Comparison of ENCODE assay signal across 8 cellular contexts in the genomic region with DNA sequence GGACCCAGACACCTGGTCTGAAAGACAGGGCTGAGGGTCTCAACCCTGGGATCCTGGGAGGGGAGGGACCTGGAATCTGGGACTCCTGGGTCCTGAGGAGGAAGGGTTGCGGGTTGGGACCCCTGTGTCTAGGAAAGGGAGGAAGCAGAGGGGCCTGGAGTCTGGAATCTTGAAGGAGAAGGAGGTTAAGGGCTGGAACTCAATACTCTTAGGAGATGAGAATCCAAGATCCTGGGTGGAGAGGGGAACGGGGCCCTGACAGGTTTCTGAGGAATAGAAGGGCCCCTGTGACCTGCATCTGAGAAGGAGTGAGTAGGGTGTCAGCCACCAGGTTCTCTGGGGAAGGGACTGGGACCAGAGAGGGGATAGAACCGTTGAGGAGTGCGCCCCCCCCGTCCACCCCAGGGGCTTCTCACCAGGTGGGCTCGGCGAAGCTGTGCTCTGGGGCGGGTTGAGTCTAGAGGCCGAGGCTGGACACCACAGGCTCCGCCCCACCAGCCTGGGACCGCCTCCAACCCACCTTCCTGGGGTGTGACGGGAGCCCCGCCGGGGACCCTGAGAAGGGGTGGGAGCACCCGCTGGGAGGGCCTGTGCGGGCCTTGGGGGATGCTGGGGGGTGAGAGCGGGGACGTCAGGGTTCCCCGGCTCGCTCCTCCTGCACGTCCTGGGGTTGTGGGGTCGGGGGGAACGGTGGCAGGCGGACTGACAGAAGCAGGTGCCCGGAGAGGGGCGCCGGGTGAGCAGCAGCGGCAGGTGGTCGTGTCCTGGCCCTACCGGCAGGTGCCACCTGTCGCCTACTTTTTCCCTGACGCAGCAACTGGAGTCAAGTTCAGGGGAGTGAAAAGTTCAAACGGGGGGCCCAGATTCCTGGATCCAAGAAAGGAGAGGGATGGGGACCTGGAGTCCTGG. TPM values are rescaled to one million over a fixed set of nuclear protein-coding genes. Genes with fewer than 3 reads are reported as not detected.
DNase-seq lines count a peak whose midpoint lies in the region; ATAC-seq, FAIRE-seq and TF ChIP-seq lines count a peak whose summit lies in the region.

TSS of gene MAMSTR (minus strand) at position 463 of the 909 bp plus-strand sequence. CDS start 694 bp downstream, outside the sequence.

- H3K4me1 ChIP-seq in HepG2 (ENCODE audit: insufficient read depth, low read length) (peaks cover 56% of the 10 kb centered on the region), thyroid gland (peaks cover 26 to 45% of the 10 kb centered on the region in 2 donors)

- TF ChIP-seq RAD21 in HepG2 (CRISPR knock-in tag; IDR thresholded peaks at IDR 0.05), result peak; percentile 29; the same call in 1 of the 2 replicates

- WGBS in HepG2 (ENCODE audit: low lambda C conversion rate), result 27% methylated on average over 13 of the region's 33 CpGs
- 75 to 76% methylated on average over 28 to 29 of the region's 33 CpGs for WGBS in thyroid gland, 2 donors

- CTCF ChIA-PET in HepG2 (lab: Yijun Ruan, JAX; ENCODE audit: low intra/inter-chr PET ratio, low total read pairs), result no interaction called here

- no peaks in the 10 kb centered on the region for H3K9me3 Mint-ChIP-seq in activated CD4-positive, alpha-beta T cell treated with anti-CD3 and anti-CD28 coated beads, Interleukin-2, amount 10 ng/mL, durations not matched to agents 24 days and 14 days

- no peak within 1 kb of the TSS for H2AFZ ChIP-seq in HepG2 (ENCODE audit: low read length)

- H4K20me1 ChIP-seq in HepG2 (ENCODE audit: insufficient read depth, low read length), result no peaks in the 10 kb centered on the region

- DNase-seq in activated CD4-positive, alpha-beta T cell treated with anti-CD3 and anti-CD28 coated beads, Interleukin-2, amount 10 ng/mL, durations not matched to agents 24 days and 14 days, result no peak
- no peak for DNase-seq in activated CD4-positive, alpha-beta T cell treated with anti-CD3 and anti-CD28 coated beads, Interleukin-2, amount 50 U/mL, for 4 hours
- DNase-seq in HepG2 (ENCODE audit: low spot score) (no peak), thyroid gland (no peak), GOT3 (lab: John Stamatoyannopoulos, UW) (no peak)
- DNase-seq in stimulated activated CD8-positive, alpha-beta memory T cell treated with anti-CD3 and anti-CD28 coated beads, Interleukin-4, amount 100 ng/mL, for 48 hours, result no peak

- peak within 1 kb of the TSS; percentile 81 for H3K9ac ChIP-seq in HepG2 (ENCODE audit: insufficient read depth, low read depth, low read length)

- H3K4me3 Mint-ChIP-seq in activated CD4-positive, alpha-beta T cell treated with anti-CD3 and anti-CD28 coated beads, Interleukin-2, amount 10 ng/mL, durations not matched to agents 24 days and 14 days, result peak within 1 kb of the TSS; percentile 91

- peak within 1 kb of the TSS; percentile 99 for H3K4me2 ChIP-seq in HepG2 (ENCODE audit: low read depth, low read length)

- no peaks in the 10 kb centered on the region for H3K36me3 Mint-ChIP-seq in activated CD4-positive, alpha-beta T cell treated with anti-CD3 and anti-CD28 coated beads, Interleukin-2, amount 10 ng/mL, durations not matched to agents 24 days and 14 days (ENCODE audit: low read depth)

- no TSS peak for BruUV-seq in HepG2 (replicated peaks; lab: Mats Ljungman, UMichigan)

- H3K27me3 Mint-ChIP-seq in activated CD4-positive, alpha-beta T cell treated with anti-CD3 and anti-CD28 coated beads, Interleukin-2, amount 10 ng/mL, durations not matched to agents 24 days and 14 days, result no peaks in the 10 kb centered on the region

- TF ChIP-seq POLR2A in HepG2 (IDR thresholded peaks at IDR 0.05; ENCODE audit: insufficient read depth in 1 of 2, low read depth in 2 of 2, low read length in 2 of 2), result peak; percentile 31 to 49; a peak in 1 of 4 replicates
- no peak for TF ChIP-seq POLR2A in thyroid gland (IDR thresholded peaks at IDR 0.05)

- no peaks in the 10 kb centered on the region; a peak in 1 of 5 replicates for H3K27me3 ChIP-seq in HepG2 (ENCODE audit: control insufficient read depth in 1 of 2, insufficient read depth in 2 of 2, low read length in 2 of 2)
- no peaks in the 10 kb centered on the region for H3K27me3 ChIP-seq in thyroid gland

- peaks cover 9% of the 10 kb centered on the region for H3K4me1 Mint-ChIP-seq in activated CD4-positive, alpha-beta T cell treated with anti-CD3 and anti-CD28 coated beads, Interleukin-2, amount 10 ng/mL, durations not matched to agents 24 days and 14 days

- H3K9me3 ChIP-seq in HepG2 (ENCODE audit: low read length), result no peaks in the 10 kb centered on the region
- no peaks in the 10 kb centered on the region for H3K9me3 ChIP-seq in thyroid gland

- TF ChIP-seq EP300 in HepG2 (IDR thresholded peaks at IDR 0.05; ENCODE audit: low read depth in 2 of 2, low read length in 2 of 2) (no peak), HepG2 (CRISPR knock-in tag; IDR thresholded peaks at IDR 0.05; ENCODE audit: borderline replicate concordance) (no peak)

- FAIRE-seq in HepG2 (lab: Jason Lieb, UNC), result no peak

- in situ Hi-C loops in HepG2 (cut with HindIII; ENCODE audit: extremely low pct_ligation_motif_present, low pct_unique_long_range_greater_than_20kb), result no loop called here

- H3K4me3 ChIP-seq in HepG2 (replicated peaks in 1 of 3; ENCODE audit: insufficient read depth in 1 of 3, low read depth in 2 of 3, low read length in 3 of 3) (peak within 1 kb of the TSS; percentile 68 to 85 (median 76)), thyroid gland (replicated peaks in 1 of 3) (peak within 1 kb of the TSS in 2 of 3 donors; percentile 39 to 43)

- intact Hi-C loops in activated CD4-positive, alpha-beta T cell treated with anti-CD3 and anti-CD28 coated beads, Interleukin-2, amount 10 ng/mL, durations not matched to agents 24 days and 14 days (cut with micrococcal nuclease), result loop anchor here (2.0 to 10.0 kb wide), 2 partner anchors 83 to 385 kb away; partner anchors contain the start of gene DBP
- intact Hi-C loops in HepG2 (cut with micrococcal nuclease; ENCODE audit: unreplicated experiment) (no loop called here), thyroid gland (cut with DNase I) (no loop called here)

- peak within 1 kb of the TSS; percentile 97 for H3K27ac Mint-ChIP-seq in activated CD4-positive, alpha-beta T cell treated with anti-CD3 and anti-CD28 coated beads, Interleukin-2, amount 10 ng/mL, durations not matched to agents 24 days and 14 days

- ATAC-seq in HepG2, result peak; percentile 48
- no peak for ATAC-seq in HG02885 (IDR thresholded peaks at IDR 0.05; ENCODE audit: poor library complexity, unreplicated experiment)

- peak within 1 kb of the TSS; percentile 83 for H3K27ac ChIP-seq in angular gyrus (ENCODE audit: low read depth, low read length)
- H3K27ac ChIP-seq in HepG2 (ENCODE audit: extremely low read length, insufficient read depth, low read length), result peak within 1 kb of the TSS; percentile 74
- peak within 1 kb of the TSS in 1 of 3 donors; percentile 80 for H3K27ac ChIP-seq in thyroid gland

- POLR2A ChIA-PET in HepG2 (lab: Yijun Ruan, JAX), result interaction anchor here (1.0 to 6.3 kb wide), 3 partner anchors 9 to 50 kb away, joined by 3 to 40 read pairs (median 6); no protein-coding TSS in a partner anchor

- TF ChIP-seq CTCF in HepG2 (CRISPR knock-in tag; IDR thresholded peaks at IDR 0.05) (peak; percentile 65), thyroid gland (IDR thresholded peaks at IDR 0.05) (no peak)

- no peaks in the 10 kb centered on the region for H3K36me3 ChIP-seq in HepG2 (replicated peaks in 1 of 2; ENCODE audit: control insufficient read depth in 1 of 2, insufficient read depth in 2 of 2, low read length in 2 of 2)
- no peaks in the 10 kb centered on the region for H3K36me3 ChIP-seq in thyroid gland

- H3K79me2 ChIP-seq in HepG2 (ENCODE audit: insufficient read depth, low read length), result peaks cover 3% of the 10 kb centered on the region

TF ChIP-seq in HepG2, 621 proteins besides CTCF, POLR2A, EP300 and RAD21 (continues in another document):
- 0 out of 2 replicates have a peak, but pooled peaks have one; percentile 41 for TF ChIP-seq FLYWCH1 (CRISPR knock-in tag; IDR thresholded peaks at IDR 0.05)

RNA-seq across cellular contexts. Expression of gene MAMSTR, which starts in this region (rescaled TPM):
- total RNA-seq in activated CD4-positive, alpha-beta T cell treated with anti-CD3 and anti-CD28 coated beads, Interleukin-2, amount 10 ng/mL, durations not matched to agents 24 days and 14 days, result 1.2 and 1.4 TPM in 2 replicates
- total RNA-seq in HepG2 (2016; rRNA removed; fragmentation: Illumina TruSeq; extraction: Trizol) (2.0 and 2.2 TPM in 2 replicates), thyroid gland (under 1 TPM in 3 of 4 donors, not detected in 1; 0.29 to 0.67 (median 0.54) TPM)
- total RNA-seq in HepG2 (2016; cell fraction: cytosol; rRNA removed; fragmentation: Illumina TruSeq; extraction: Trizol; ENCODE audit: low read depth), result 2.4 and 2.6 TPM in 2 replicates
- 1.4 and 2.1 TPM in 2 replicates for total RNA-seq in HepG2 (2016; cell fraction: insoluble cytoplasmic fraction; rRNA removed; fragmentation: Illumina TruSeq; extraction: Trizol)
- total RNA-seq in HepG2 (2016; cell fraction: membrane; rRNA removed; fragmentation: Illumina TruSeq; extraction: Trizol), result 2.7 and 3.4 TPM in 2 replicates
- 2.1 and 2.5 TPM in 2 replicates for total RNA-seq in HepG2 (2016; cell fraction: nucleus; rRNA removed; fragmentation: Illumina TruSeq; extraction: Trizol)
- polyA plus RNA-seq in HepG2 (2011; rRNA removed), result 2.4 and 2.7 TPM in 2 replicates
- 1.4 and 1.7 TPM in 2 replicates for polyA plus RNA-seq in HepG2 (2011; cell fraction: cytosol; rRNA removed)
- polyA plus RNA-seq in HepG2 (2011; cell fraction: nucleus; rRNA removed), result 7.2 and 7.7 TPM in 2 replicates
- 3.9 and 5.7 TPM in 2 replicates for polyA plus RNA-seq in HepG2 (2012)
- polyA plus RNA-seq in HepG2 (2016; cell fraction: cytosol; fragmentation: Illumina TruSeq; extraction: Trizol; ENCODE audit: low read depth), result 2.3 and 3.3 TPM in 2 replicates
- 3.3 and 5.0 TPM in 2 replicates for polyA plus RNA-seq in HepG2 (2016; cell fraction: insoluble cytoplasmic fraction; fragmentation: Illumina TruSeq; extraction: Trizol; ENCODE audit: low read depth)
- 3.1 and 3.8 TPM in 2 replicates for polyA plus RNA-seq in HepG2 (2016; cell fraction: membrane; fragmentation: Illumina TruSeq; extraction: Trizol; ENCODE audit: low read depth)
- 8.7 and 10.3 TPM in 2 replicates for polyA plus RNA-seq in HepG2 (2016; cell fraction: nucleus; fragmentation: Illumina TruSeq; extraction: Trizol; ENCODE audit: insufficient read depth, low read depth)
- 1.3 and 3.6 TPM in 2 replicates for polyA minus RNA-seq in HepG2 (2011; rRNA and poly(A)+ RNA removed; ENCODE audit: low replicate concordance)
- 2.6 and 4.8 TPM in 2 replicates for polyA minus RNA-seq in HepG2 (2011; cell fraction: cytosol; rRNA and poly(A)+ RNA removed)
- polyA minus RNA-seq in HepG2 (2011; cell fraction: nucleus; rRNA and poly(A)+ RNA removed), result 1.9 and 2.2 TPM in 2 replicates

Comparison
In these comparisons a context has a peak if more than half of its experiments do, and no peak if none do; other contexts are left out.
1. POLR2A ChIP-seq: peak in HepG2 (2 of 2); none in thyroid gland (0 of 2).